ENCODE assay signal across 8 cellular contexts in the genomic region with DNA sequence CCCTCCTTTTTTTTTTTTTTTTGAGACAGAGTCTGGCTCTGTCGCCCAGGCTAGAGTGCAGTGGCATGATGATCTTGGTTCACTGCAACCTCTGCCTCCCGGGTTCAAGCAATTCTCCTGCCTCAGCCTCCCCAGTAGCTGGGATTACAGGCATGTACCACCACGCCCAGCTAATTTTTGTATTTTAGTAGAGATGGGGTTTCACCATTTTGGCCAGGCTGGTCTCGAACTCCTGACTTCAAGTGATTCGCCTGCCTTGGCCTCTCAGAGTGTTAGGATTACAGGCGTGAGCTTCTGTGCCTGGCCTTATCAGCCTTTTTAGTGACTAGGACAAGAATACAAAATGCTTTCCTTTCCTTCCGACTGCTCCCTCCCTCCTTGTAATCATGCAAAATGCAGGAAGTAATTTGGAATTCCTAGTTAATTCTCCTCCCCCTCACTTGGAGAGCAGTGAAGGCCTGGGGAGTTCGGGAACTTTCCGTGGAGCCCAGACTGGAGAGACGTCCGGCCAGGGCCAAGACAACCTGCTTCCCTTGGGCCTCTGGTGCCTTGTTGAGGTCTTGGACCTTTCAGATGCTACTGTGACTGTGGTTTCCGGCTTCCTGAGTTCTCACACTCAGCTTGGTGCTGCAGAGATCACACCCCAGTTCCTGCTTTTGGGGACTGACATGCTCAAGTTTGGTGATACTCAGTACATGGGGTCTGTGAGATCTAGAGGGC. TPM values are rescaled to one million over a fixed set of nuclear protein-coding genes. Genes with fewer than 3 reads are reported as not detected.
DNase-seq lines count a peak whose midpoint lies in the region; ATAC-seq, FAIRE-seq and TF ChIP-seq lines count a peak whose summit lies in the region.
"Not testable (repeated sequence)": the region's sequence is repeated elsewhere in the genome, so short reads cannot be mapped to it uniquely, and the experiment has no call there.

No MANE protein-coding gene starts in this region.

- not testable (repeated sequence) for H4K20me1 ChIP-seq in OCI-LY3 (ENCODE audit: insufficient read depth, low read length)

- H3K27me3 ChIP-seq in OCI-LY3 (ENCODE audit: low read depth, low read length); left lung; small intestine (ENCODE audit: control insufficient read depth in 2 of 2, insufficient read depth in 2 of 2, low read length in 2 of 2): not testable (repeated sequence)

- H3K4me3 ChIP-seq in OCI-LY3 (ENCODE audit: low read length); left lung; small intestine (ENCODE audit: low read depth in 1 of 2, low read length in 2 of 2): not testable (repeated sequence)

- not testable (repeated sequence) for FAIRE-seq in small intestine (lab: Jason Lieb, UNC)

- peak overlapping the region; percentile 40 for H3K4me2 ChIP-seq in OCI-LY3 (ENCODE audit: low read length)

- ATAC-seq in GM18867 (IDR thresholded peaks at IDR 0.05; ENCODE audit: unreplicated experiment) (peak; percentile 47), HG03039 (IDR thresholded peaks at IDR 0.05; ENCODE audit: unreplicated experiment) (peak; percentile 34), left lung (peak; percentile 2)

- H3K79me2 ChIP-seq in OCI-LY3 (ENCODE audit: low read length) = not testable (repeated sequence)

- H3K27ac ChIP-seq in OCI-LY3 (ENCODE audit: low read length) = not testable (repeated sequence)
- H3K27ac ChIP-seq in left lung (peak overlapping the region; percentile 92 to 97), small intestine (ENCODE audit: low read depth in 1 of 2, low read length in 1 of 2) (peak overlapping the region; percentile 79 to 96)

- H3K4me1 ChIP-seq in OCI-LY3 (ENCODE audit: low read length) (peaks cover 16% of the 10 kb centered on the region), left lung (peaks cover 17 to 55% of the 10 kb centered on the region in 2 donors), small intestine (ENCODE audit: control insufficient read depth in 2 of 2, insufficient read depth in 1 of 2, low read depth in 1 of 2, low read length in 1 of 2) (peaks cover 0 to 13% of the 10 kb centered on the region in 2 donors)

- peak overlapping the region; percentile 90 for H2AFZ ChIP-seq in OCI-LY3 (ENCODE audit: low read depth, low read length)

- peak; percentile 75 for DNase-seq in activated CD8-positive, alpha-beta memory T cell treated with anti-CD3 and anti-CD28 coated beads, Interleukin-2, amount 50 U/mL, for 48 hours
- DNase-seq in dermis blood vessel endothelial cell (peak; percentile 95), left lung (peak; percentile 74 to 81), small intestine (peak; percentile 70), ureter (ENCODE audit: low spot score) (peak; percentile 58)

- H3K9ac ChIP-seq in OCI-LY3 (ENCODE audit: low read length) = not testable (repeated sequence)

- not testable (repeated sequence) for H3K36me3 ChIP-seq in OCI-LY3 (replicated peaks; ENCODE audit: low read depth, low read length); left lung; small intestine (ENCODE audit: control insufficient read depth in 2 of 2, insufficient read depth in 2 of 2, low read length in 2 of 2)

- intact Hi-C loops in left lung (cut with DNase I) = not testable (repeated sequence)

- TF ChIP-seq CTCF in OCI-LY3 (IDR thresholded peaks at IDR 0.05; ENCODE audit: low read depth, low read length); left lung (IDR thresholded peaks at IDR 0.05): not testable (repeated sequence)

- not testable (repeated sequence) for H3K9me3 ChIP-seq in OCI-LY3 (ENCODE audit: insufficient read depth, low read length); left lung; small intestine (ENCODE audit: control insufficient read depth, low read depth)

- 41 to 62% (median 46%) methylated on average over 11 to 12 of the region's 12 CpGs for WGBS in small intestine, 3 donors

RNA-seq across cellular contexts. Expression of a gene that starts 4.0 kb away (rescaled TPM):
- total RNA-seq in dermis blood vessel endothelial cell (38.4 and 41.5 TPM in 2 replicates), left lung (10 to 100 TPM; 31.1 to 41.2 TPM), ureter (61.6 TPM)
- 10 to 100 TPM in 2 of 3 donors, 1 to 10 TPM in 1; 9.6 to 17.4 (median 12.4) TPM for polyA plus RNA-seq in small intestine

RNA-seq across cellular contexts. Expression of a gene that starts 25.8 kb away (rescaled TPM):
- total RNA-seq in dermis blood vessel endothelial cell (250 and 362 TPM in 2 replicates), left lung (100 to 1,000 TPM; 242 to 270 TPM), ureter (405 TPM)
- 100 to 1,000 TPM; 148 to 235 (median 195) TPM for polyA plus RNA-seq in small intestine
